Comparison of ENCODE assay signal across 17 cellular contexts in genomic region chr14:35867280-35867629, GRCh38.
"Had no signal": no experiment of that assay in that cellular context is flagged by ENCODE, and none has a peak within 500 bp of the region (broad histone marks: within the 10 kb centered on the region; RNA-seq: fewer than 3 reads in every experiment).

No MANE protein-coding gene starts in this region.

- H3K4me3 Mint-ChIP-seq: activated T-cell treated with anti-CD3 and anti-CD28 coated beads, Interleukin-2, amount 50 U/mL, for 4 hours; natural killer cell; T-helper 1 cell treated with Interleukin-12 subunit alpha and Interleukin-12 subunit beta and Interleukin-4 antibody, amounts not matched to agents 30 μg/mL and 1 μg/mL, for 36 hours had no signal

- H3K9me3 Mint-ChIP-seq: activated T-cell treated with anti-CD3 and anti-CD28 coated beads, Interleukin-2, amount 50 U/mL, for 4 hours; natural killer cell; T-helper 1 cell treated with Interleukin-12 subunit alpha and Interleukin-12 subunit beta and Interleukin-4 antibody, amounts not matched to agents 30 μg/mL and 1 μg/mL, for 36 hours had no signal

- FAIRE-seq: astrocyte, endometrium had no signal

- H3K27ac Mint-ChIP-seq: natural killer cell; T-helper 1 cell treated with Interleukin-12 subunit alpha and Interleukin-12 subunit beta and Interleukin-4 antibody, amounts not matched to agents 30 μg/mL and 1 μg/mL, for 36 hours had no signal

- H3K4me1 Mint-ChIP-seq: natural killer cell had no signal

- DNase-seq: activated CD4-positive, alpha-beta T cell treated with anti-CD3 and anti-CD28 coated beads, Interleukin-2, amount 50 U/mL, for 1 hour; activated CD8-positive, alpha-beta memory T cell treated with anti-CD3 and anti-CD28 coated beads, Interleukin-2, amount 50 U/mL, for 4 hours; activated naive CD4-positive, alpha-beta T cell treated with anti-CD3 and anti-CD28 coated beads, Interleukin-2, amount 50 U/mL, for 16 hours; activated T-cell treated with anti-CD3 and anti-CD28 coated beads, Interleukin-2, amount 50 U/mL, for 4 hours; cerebellar nuclear complex; heart right ventricle; mesenchymal stem cell; natural killer cell; pancreas; spleen; stimulated activated CD8-positive, alpha-beta memory T cell treated with anti-CD3 and anti-CD28 coated beads, Interleukin-4, amount 100 ng/mL, for 48 hours; stimulated activated naive CD4-positive, alpha-beta T cell; transverse colon had no signal

- H3K27ac ChIP-seq: breast epithelium, pancreas, spleen, transverse colon had no signal

- H3K4me3 ChIP-seq: breast epithelium, heart right ventricle, pancreas, spleen, transverse colon had no signal

- H3K4me1 ChIP-seq: breast epithelium, pancreas, spleen, transverse colon had no signal

- H3K36me3 ChIP-seq: breast epithelium had no signal

- H3K9me3 ChIP-seq: breast epithelium, heart right ventricle, pancreas, spleen, transverse colon had no signal

- H3K27me3 ChIP-seq: breast epithelium, heart right ventricle, pancreas, spleen, transverse colon had no signal
